Comparison of ENCODE assay signal across 15 cellular contexts in the genomic region with DNA sequence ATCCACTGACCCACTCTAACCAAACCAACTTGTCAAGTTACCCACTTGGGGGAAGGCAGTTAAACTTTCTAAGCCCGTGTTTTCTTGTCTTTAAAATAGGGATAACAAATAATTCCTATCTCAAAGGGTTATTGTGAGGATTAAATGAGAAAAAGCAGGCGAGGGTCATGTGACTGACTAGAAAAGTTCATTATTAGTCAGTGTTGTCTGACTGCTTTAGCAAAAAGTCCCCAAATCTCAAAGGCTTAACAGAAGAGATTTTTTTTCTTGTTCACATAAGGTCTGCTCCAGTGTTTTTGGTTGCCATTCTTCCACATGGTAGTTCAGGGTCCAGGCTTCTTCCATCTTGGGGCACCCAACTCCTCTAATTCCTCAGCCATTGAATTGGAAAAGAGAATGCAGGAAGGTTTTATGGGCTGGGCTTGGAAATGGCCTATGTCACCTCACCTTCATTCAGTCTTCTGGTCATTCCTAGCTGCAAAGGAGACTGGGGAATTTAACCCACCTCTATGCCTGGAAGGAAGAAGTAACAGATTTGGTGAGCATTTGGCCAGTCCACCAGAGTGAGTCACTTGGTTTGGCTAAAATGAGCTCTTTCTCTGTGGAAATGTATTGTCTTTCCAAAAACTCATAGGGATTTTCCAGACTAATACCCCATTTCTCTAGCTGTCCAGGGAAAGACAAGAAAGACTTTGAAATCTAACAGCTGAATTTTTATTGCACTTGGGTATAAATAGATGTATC.
DNase-seq lines count a peak whose midpoint lies in the region; ATAC-seq and TF ChIP-seq lines count a peak whose summit lies in the region.
"Had no signal": no experiment of that assay in that cellular context is flagged by ENCODE, and none has a peak within 500 bp of the region (broad histone marks: within the 10 kb centered on the region; RNA-seq: fewer than 3 reads in every experiment).

No MANE protein-coding gene starts in this region.

- H3K27ac ChIP-seq in stomach (peak overlapping the region in 4 of 5 donors; percentile 5 to 79 (median 62)), tibial nerve (peak overlapping the region in 1 of 4 donors; percentile 7)
- H3K27ac ChIP-seq: BLaER1 treated with 17β-estradiol and CSF1 and Interleukin-3, amounts not matched to agents 10 nM and 100 nM; KMS-11 had no signal

- H3K36me3 ChIP-seq in MG63, result no peaks in the 10 kb centered on the region
- H3K36me3 ChIP-seq in stomach, result peaks cover 0 to 14% (median under 1%) of the 10 kb centered on the region in 4 donors
- no peaks in the 10 kb centered on the region for H3K36me3 ChIP-seq in tibial nerve
- H3K36me3 ChIP-seq: Peyer's patch had no signal

- H3K9me3 ChIP-seq in MG63 (no peaks in the 10 kb centered on the region), stomach (no peaks in the 10 kb centered on the region), tibial nerve (no peaks in the 10 kb centered on the region)
- H3K9me3 ChIP-seq: Peyer's patch had no signal

- TF ChIP-seq POLR2A in stomach (IDR thresholded peaks at IDR 0.05), result no peak
- no peak for TF ChIP-seq POLR2A in tibial nerve (IDR thresholded peaks at IDR 0.05)

- no peaks in the 10 kb centered on the region for H3K27me3 ChIP-seq in MG63
- no peaks in the 10 kb centered on the region for H3K27me3 ChIP-seq in stomach
- no peaks in the 10 kb centered on the region for H3K27me3 ChIP-seq in tibial nerve
- H3K27me3 ChIP-seq: BLaER1 treated with 17β-estradiol and CSF1 and Interleukin-3, amounts not matched to agents 10 nM and 100 nM; Peyer's patch had no signal

- DNase-seq in MG63, result peak; percentile 45
- DNase-seq in fibroblast of peridontal ligament (ENCODE audit: extremely low read depth), result peak; percentile 54
- DNase-seq in stomach, result no peak
- DNase-seq in OCI-M1 (lab: John Stamatoyannopoulos, UW), result no peak
- no peak for DNase-seq in tibial nerve (ENCODE audit: low spot score in 2 of 2)
- DNase-seq in GM19238 (ENCODE audit: insufficient read length, low spot score), result no peak
- DNase-seq: DMS79 treated with DMSO at 0.1 percent for 48 hours, mammary epithelial cell, nucleus accumbens, Peyer's patch had no signal

- TF ChIP-seq EP300 in stomach (IDR thresholded peaks at IDR 0.05) (no peak), tibial nerve (IDR thresholded peaks at IDR 0.05) (no peak)

- TF ChIP-seq CTCF in stomach (IDR thresholded peaks at IDR 0.05) (no peak), tibial nerve (IDR thresholded peaks at IDR 0.05) (no peak)

- H3K4me1 ChIP-seq in stomach (peaks cover 0 to 41% (median 23%) of the 10 kb centered on the region in 4 donors), tibial nerve (peaks cover 0 to 14% (median 0%) of the 10 kb centered on the region in 4 donors)

- peak; percentile 85 for ATAC-seq in GM18868 (IDR thresholded peaks at IDR 0.05; ENCODE audit: unreplicated experiment)
- ATAC-seq in HG03460 (IDR thresholded peaks at IDR 0.05; ENCODE audit: unreplicated experiment), result no peak
- ATAC-seq: activated CD4-positive, CD25-positive, alpha-beta regulatory T cell treated with anti-CD3 and anti-CD28 coated beads, Interleukin-2, amount 50 U/mL, for 24 hours had no signal

- 50 to 75% (median 65%) methylated on average over 2 of the region's 2 CpGs for WGBS in stomach, 5 donors
- 48 to 54% methylated on average over 2 of the region's 2 CpGs for WGBS in tibial nerve, 2 donors

- intact Hi-C loops in stomach (cut with DNase I; ENCODE audit: low total_unique reads), result no loop called here

- H3K4me3 ChIP-seq in MG63, result no peak overlapping the region
- no peak overlapping the region for H3K4me3 ChIP-seq in stomach
- no peak overlapping the region for H3K4me3 ChIP-seq in tibial nerve
- H3K4me3 ChIP-seq: BLaER1 treated with 17β-estradiol and CSF1 and Interleukin-3, amounts not matched to agents 10 nM and 100 nM; Peyer's patch had no signal

Comparison
In these comparisons a context has a peak if more than half of its experiments do, and no peak if none do; other contexts are left out.
1. DNase-seq: peak in MG63 (single experiment) and fibroblast of peridontal ligament (single experiment); none in stomach (single experiment), OCI-M1 (single experiment), tibial nerve (0 of 2) and GM19238 (single experiment).